29 cellular contexts compared by ENCODE assay signal in genomic region chr14:20866194-20866593, GRCh38. TPM values are rescaled to one million over a fixed set of nuclear protein-coding genes. Genes with fewer than 3 reads are reported as not detected.
"Had no signal": no experiment of that assay in that cellular context is flagged by ENCODE, and none has a peak within 500 bp of the region (broad histone marks: within the 10 kb centered on the region; RNA-seq: fewer than 3 reads in every experiment).

No MANE protein-coding gene starts in this region.

- DNase-seq: stimulated activated CD4-positive, alpha-beta T cell treated with anti-CD3 and anti-CD28 coated beads, Interleukin-2, amount 100 ng/mL, for 48 hours; stimulated activated CD4-positive, alpha-beta T cell treated with anti-CD3 and anti-CD28 coated beads, Interleukin-4, amount 100 ng/mL, for 1 hour; stimulated activated CD4-positive, alpha-beta T cell treated with anti-CD3 and anti-CD28 coated beads, Interleukin-4, amount 100 ng/mL, for 24 hours; stimulated activated CD4-positive, alpha-beta T cell treated with anti-CD3 and anti-CD28 coated beads, Interleukin-4, amount 100 ng/mL, for 4 hours; stimulated activated CD8-positive, alpha-beta memory T cell treated with anti-CD3 and anti-CD28 coated beads, Interleukin-4, amount 100 ng/mL, for 48 hours; stimulated activated naive B cell treated with anti-CD40 and anti-IgM and Interleukin-4, amounts not matched to agents 10 μg/mL and 1 μg/mL and 100 μg/mL, for 72 hours; stimulated activated naive CD4-positive, alpha-beta T cell; stimulated activated naive CD4-positive, alpha-beta T cell treated with Interleukin-2 at 50 U/mL for 16 hours; stimulated activated naive CD8-positive, alpha-beta T cell treated with anti-CD3 and anti-CD28 coated beads, Interleukin-15, amount 100 ng/mL, for 72 hours; stomach; testis; tibial artery; transverse colon; upper lobe of left lung; upper lobe of right lung; uterus had no signal

- ATAC-seq: stimulated activated effector memory CD8-positive, alpha-beta T cell treated with anti-CD3 and anti-CD28 coated beads, Interleukin-12 subunit alpha, Interleukin-12 subunit beta, amount 100 ng/mL, for 72 hours; stimulated activated memory B cell treated with anti-CD40 and anti-IgM and Interleukin-4, amounts not matched to agents 10 μg/mL and 1 μg/mL and 100 μg/mL, for 72 hours; stimulated activated naive B cell treated with anti-CD40 and anti-IgM and Interleukin-4, amounts not matched to agents 10 μg/mL and 1 μg/mL and 100 μg/mL, for 72 hours; stimulated activated naive CD8-positive, alpha-beta T cell treated with anti-CD3 and anti-CD28 coated beads, Interleukin-15, amount 100 ng/mL, for 72 hours; stimulated activated naive CD8-positive, alpha-beta T cell treated with anti-CD3 and anti-CD28 coated beads, Interleukin-15, Interleukin-2, amounts not matched to agents 100 U/mL and 50 U/mL, for 24 hours had no signal

- FAIRE-seq: urothelium cell line had no signal

- H3K27me3 ChIP-seq: suprapubic skin, testis, thyroid gland, tibial nerve, upper lobe of left lung, upper lobe of right lung, uterus, vagina had no signal

- H3K27ac ChIP-seq: stomach, suprapubic skin, testis, thoracic aorta, thyroid gland, tibial artery, tibial nerve, transverse colon, upper lobe of left lung, upper lobe of right lung, uterus, vagina had no signal

- H3K4me3 ChIP-seq: stomach, suprapubic skin, testis, thoracic aorta, thyroid gland, tibial artery, tibial nerve, transverse colon, upper lobe of left lung, upper lobe of right lung, uterus, vagina had no signal

- H3K36me3 ChIP-seq: stomach, suprapubic skin, thoracic aorta, thyroid gland, tibial artery, tibial nerve, transverse colon, upper lobe of left lung, upper lobe of right lung, uterus, vagina had no signal

- H3K9me3 ChIP-seq: stomach, suprapubic skin, testis, thoracic aorta, thyroid gland, tibial artery, tibial nerve, transverse colon, upper lobe of left lung, upper lobe of right lung, uterus, vagina had no signal

- H3K4me1 ChIP-seq: stomach, suprapubic skin, thyroid gland, tibial artery, transverse colon, upper lobe of left lung, upper lobe of right lung, uterus, vagina had no signal

RNA-seq across cellular contexts. Expression of gene RNASE3, which starts 25.0 kb away (rescaled TPM):
- total RNA-seq: subcutaneous adipose tissue, suprapubic skin, temporal lobe, thoracic aorta, thyroid gland, transverse colon, upper lobe of right lung, ureter, urinary bladder, uterus, vagina had no signal
- polyA plus RNA-seq: stomach, urinary bladder had no signal
